14 cellular contexts compared by ENCODE assay signal in the genomic region with DNA sequence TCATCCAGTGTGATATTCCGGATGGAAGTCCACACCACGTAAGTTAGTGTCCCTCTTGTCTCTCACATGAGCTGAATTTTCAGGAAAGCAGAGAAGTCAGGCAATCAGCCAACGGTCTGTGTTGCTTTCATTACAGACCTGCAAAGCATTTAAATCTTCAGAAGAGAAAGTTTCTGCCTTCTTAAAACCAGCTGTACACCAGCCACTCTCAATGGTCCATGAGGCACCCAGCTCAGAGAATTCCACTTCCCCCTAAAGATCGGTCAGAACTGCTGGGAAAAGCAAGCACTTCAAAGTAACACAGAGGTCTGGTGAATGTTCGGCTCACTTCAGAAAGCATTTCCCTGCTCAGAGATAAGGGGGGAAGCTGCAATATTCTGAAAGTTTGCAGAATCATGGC.
DNase-seq lines count a peak whose midpoint lies in the region; ATAC-seq and TF ChIP-seq lines count a peak whose summit lies in the region.
"Had no signal": no experiment of that assay in that cellular context is flagged by ENCODE, and none has a peak within 500 bp of the region (broad histone marks: within the 10 kb centered on the region; RNA-seq: fewer than 3 reads in every experiment).

No MANE protein-coding gene starts in this region.

- peaks cover 8% of the 10 kb centered on the region for H3K9me3 Mint-ChIP-seq in osteocyte (ENCODE audit: unreplicated experiment)
- peaks cover 27% of the 10 kb centered on the region for H3K9me3 Mint-ChIP-seq in CD8-positive, alpha-beta T cell

- H4K20me1 ChIP-seq in IMR-90 (ENCODE audit: insufficient read depth, low read length) = no peaks in the 10 kb centered on the region

- H4K8ac ChIP-seq in IMR-90 (ENCODE audit: low read depth in 2 of 2, low read length in 2 of 2) = no peak overlapping the region

- H3K4me1 ChIP-seq in IMR-90 (ENCODE audit: control insufficient read depth, insufficient read depth, low read length) = 0 out of 2 replicates have a peak, but pooled peaks cover 1% of the 10 kb centered on the region
- H3K4me1 ChIP-seq in heart left ventricle = peaks cover 0 to 31% (median 2%) of the 10 kb centered on the region in 12 donors
- H3K4me1 ChIP-seq in CD8-positive, alpha-beta T cell (ENCODE audit: insufficient read depth, low read length) = no peaks in the 10 kb centered on the region
- H3K4me1 ChIP-seq: pancreas, transverse colon had no signal

- in situ Hi-C loops in IMR-90 (cut with MboI; ENCODE audit: low sequenced_read_pairs) (no loop called here), astrocyte of the spinal cord (cut with HindIII; ENCODE audit: low sequenced_read_pairs) (no loop called here)

- no peaks in the 10 kb centered on the region for H3K79me1 ChIP-seq in IMR-90 (ENCODE audit: low read depth in 1 of 2, low read length in 2 of 2)

- POLR2A ChIA-PET in IMR-90 (lab: Charles Lee; ENCODE audit: unreplicated experiment) = no interaction called here
- POLR2A ChIA-PET in CD8-positive, alpha-beta T cell (lab: Charles Lee) = no interaction called here

- H2BK15ac ChIP-seq in IMR-90 (ENCODE audit: low read depth, low read length) = no peak overlapping the region

- H3K27me3 ChIP-seq in IMR-90 (ENCODE audit: control insufficient read depth, insufficient read depth, low read length) = no peaks in the 10 kb centered on the region
- no peaks in the 10 kb centered on the region for H3K27me3 ChIP-seq in heart left ventricle
- H3K27me3 ChIP-seq in CD8-positive, alpha-beta T cell (ENCODE audit: insufficient read depth, low read length) = no peaks in the 10 kb centered on the region
- H3K27me3 ChIP-seq: pancreas, transverse colon had no signal

- peak overlapping the region; percentile 55 for H3K27ac Mint-ChIP-seq in osteocyte (ENCODE audit: unreplicated experiment)
- H3K27ac Mint-ChIP-seq in CD8-positive, alpha-beta T cell = no peak overlapping the region

- H3K4ac ChIP-seq in IMR-90 (ENCODE audit: low read depth, low read length) = no peak overlapping the region

- H3K4me3 ChIP-seq in IMR-90 (ENCODE audit: insufficient read depth, low read depth, low read length) = no peak overlapping the region
- no peak overlapping the region for H3K4me3 ChIP-seq in astrocyte of the spinal cord (ENCODE audit: low read depth, low read length)
- peak overlapping the region in 1 of 12 donors; percentile 25 for H3K4me3 ChIP-seq in heart left ventricle
- no peak overlapping the region for H3K4me3 ChIP-seq in CD8-positive, alpha-beta T cell (ENCODE audit: low read depth, low read length)
- H3K4me3 ChIP-seq: pancreas, transverse colon had no signal

- TF ChIP-seq POLR2A in IMR-90 (IDR thresholded peaks at IDR 0.05; ENCODE audit: low read depth, low read length) (no peak), heart left ventricle (IDR thresholded peaks at IDR 0.05) (no peak)

- no peak overlapping the region; the same call in 1 of the 2 replicates for H2AK5ac ChIP-seq in IMR-90 (ENCODE audit: low read depth, low read length)

- H3K36me3 ChIP-seq in IMR-90 (ENCODE audit: control insufficient read depth, insufficient read depth, low read length) (no peaks in the 10 kb centered on the region), heart left ventricle (no peaks in the 10 kb centered on the region)
- no peaks in the 10 kb centered on the region for H3K36me3 ChIP-seq in CD8-positive, alpha-beta T cell (ENCODE audit: insufficient read depth, low read length)
- H3K36me3 ChIP-seq: pancreas, transverse colon had no signal

- H3K18ac ChIP-seq in IMR-90 (ENCODE audit: low read depth, low read length) = no peak overlapping the region; the same call in 1 of the 2 replicates

- peaks cover 60% of the 10 kb centered on the region for H3K4me1 Mint-ChIP-seq in osteocyte (ENCODE audit: unreplicated experiment)
- no peaks in the 10 kb centered on the region for H3K4me1 Mint-ChIP-seq in CD8-positive, alpha-beta T cell (ENCODE audit: low read depth)

- H3K27ac ChIP-seq in IMR-90 (ENCODE audit: insufficient read depth, low read length) = no peak overlapping the region
- H3K27ac ChIP-seq in heart left ventricle = peak overlapping the region in 5 of 12 donors; percentile 20 to 48 (median 47)
- no peak overlapping the region for H3K27ac ChIP-seq in CD8-positive, alpha-beta T cell (ENCODE audit: low read depth, low read length)
- H3K27ac ChIP-seq: pancreas had no signal

- no peak overlapping the region for H3K23ac ChIP-seq in IMR-90 (ENCODE audit: low read depth, low read length)

- no peak for TF ChIP-seq RAD21 in IMR-90 (IDR thresholded peaks at IDR 0.05; ENCODE audit: low read length)

- H3K27me3 Mint-ChIP-seq in osteocyte (ENCODE audit: unreplicated experiment) = no peaks in the 10 kb centered on the region
- H3K27me3 Mint-ChIP-seq in CD8-positive, alpha-beta T cell (ENCODE audit: low read depth) = no peaks in the 10 kb centered on the region

- DNase-seq in IMR-90 (no peak), astrocyte of the spinal cord (ENCODE audit: low read depth, low spot score) (peak; percentile 26), heart left ventricle (peak in 1 of 5 donors; percentile 25), osteocyte (ENCODE audit: extremely low spot score, unreplicated experiment) (no peak), NCI-H2196 (lab: John Stamatoyannopoulos, UW; ENCODE audit: unreplicated experiment) (no peak), NCI-H1436 treated with DMSO at 0.1 percent for 48 hours (lab: John Stamatoyannopoulos, UW) (no peak)
- no peak for DNase-seq in CD8-positive, alpha-beta T cell
- DNase-seq: AML-193, cerebellar nuclear complex, DMS53, pancreas, SK-N-SH, transverse colon had no signal

- TF ChIP-seq CTCF in IMR-90 (conservative IDR thresholded peaks at IDR 0.05; ENCODE audit: low read depth, low read length) (no peak), astrocyte of the spinal cord (IDR thresholded peaks at IDR 0.05; ENCODE audit: low read depth, low read length) (no peak), heart left ventricle (IDR thresholded peaks at IDR 0.05) (no peak), osteocyte (IDR thresholded peaks at IDR 0.05) (no peak)
- TF ChIP-seq CTCF in CD8-positive, alpha-beta T cell (IDR thresholded peaks at IDR 0.05) = no peak

- BruUV-seq in IMR-90 (replicated peaks; lab: Mats Ljungman, UMichigan) = no TSS peak

- ATAC-seq in IMR-90 (ENCODE audit: low read depth) = no peak
- ATAC-seq in heart left ventricle = peak in 3 of 4 donors; percentile 64 to 75 (median 69)
- ATAC-seq in HG02884 (IDR thresholded peaks at IDR 0.05; ENCODE audit: unreplicated experiment) = no peak
- ATAC-seq in CD8-positive, alpha-beta T cell = no peak

- no peaks in the 10 kb centered on the region for H3K9me1 ChIP-seq in IMR-90 (ENCODE audit: insufficient read depth, low read length)

- CTCF ChIA-PET in IMR-90 (lab: Yijun Ruan, JAX) = no interaction called here
- CTCF ChIA-PET in CD8-positive, alpha-beta T cell (lab: Charles Lee) = no interaction called here

- WGBS in IMR-90 (ENCODE audit: extremely low coverage in 2 of 2, insufficient read length in 1 of 2), 2 experiments = 0% methylated on average over 1 of the region's 5 CpGs; no CpG with 5 or more reads in 1 of the 2 experiments
- WGBS in heart left ventricle, 4 donors = 7 to 18% (median 13%) methylated on average over 5 of the region's 5 CpGs

- H3K9ac ChIP-seq in IMR-90 (ENCODE audit: low read depth, low read length) = no peak overlapping the region
- H3K9ac ChIP-seq: SK-N-SH had no signal

- H3K4me2 ChIP-seq in IMR-90 (ENCODE audit: low read depth, low read length) = 0 out of 2 replicates have a peak overlapping the region, but pooled peaks have one; percentile 28
- H3K4me2 ChIP-seq: SK-N-SH had no signal

- H3K36me3 Mint-ChIP-seq in osteocyte (ENCODE audit: unreplicated experiment) = no peaks in the 10 kb centered on the region
- no peaks in the 10 kb centered on the region for H3K36me3 Mint-ChIP-seq in CD8-positive, alpha-beta T cell

- H3K9me3 ChIP-seq in IMR-90 (ENCODE audit: control insufficient read depth, insufficient read depth, low read length) = no peaks in the 10 kb centered on the region
- H3K9me3 ChIP-seq in heart left ventricle = peaks cover 0 to 14% (median 0%) of the 10 kb centered on the region in 12 donors
- no peaks in the 10 kb centered on the region for H3K9me3 ChIP-seq in CD8-positive, alpha-beta T cell (ENCODE audit: low read length)
- H3K9me3 ChIP-seq: pancreas, SK-N-SH, transverse colon had no signal

- no peak overlapping the region for H3K4me3 Mint-ChIP-seq in osteocyte (ENCODE audit: unreplicated experiment)
- no peak overlapping the region for H3K4me3 Mint-ChIP-seq in CD8-positive, alpha-beta T cell

- dilution Hi-C loops in IMR-90 (cut with HindIII; ENCODE audit: low sequenced_read_pairs, unreplicated experiment) = no loop called here

- H4K91ac ChIP-seq in IMR-90 (ENCODE audit: insufficient read depth, low read depth, low read length) = no peak overlapping the region

- no peak overlapping the region for H2BK20ac ChIP-seq in IMR-90 (ENCODE audit: low read depth, low read length)

- H3K56ac ChIP-seq in IMR-90 (ENCODE audit: extremely low read depth, insufficient read depth, low read length) = no peak overlapping the region

- H2AFZ ChIP-seq in IMR-90 (replicated peaks; ENCODE audit: low read length, poor library complexity) = peak overlapping the region; percentile 41

- intact Hi-C loops in IMR-90 (cut with micrococcal nuclease) (no loop called here), heart left ventricle (cut with DNase I) (loop anchor here in 1 of 10 donors (10.0 kb wide), 1 partner anchor 56 kb away; no protein-coding TSS in a partner anchor)
- intact Hi-C loops in CD8-positive, alpha-beta T cell (cut with DNase I, micrococcal nuclease) = no loop called here

- no peak overlapping the region for H2AK9ac ChIP-seq in IMR-90 (replicated peaks; ENCODE audit: low read depth, low read length, poor library complexity)

- H3K14ac ChIP-seq in IMR-90 (replicated peaks; ENCODE audit: low read depth, low read length) = peak overlapping the region; percentile 76

- no peak overlapping the region for H2BK120ac ChIP-seq in IMR-90 (ENCODE audit: low read depth, low read length)

- H4K5ac ChIP-seq in IMR-90 (ENCODE audit: low read depth, low read length) = no peak overlapping the region

- H2BK5ac ChIP-seq in IMR-90 (ENCODE audit: low read depth, low read length, poor library complexity, severe bottlenecking) = no peak overlapping the region

TF ChIP-seq in IMR-90, 13 proteins besides CTCF, POLR2A, EP300 and RAD21:
- TF ChIP-seq ELK1 (IDR thresholded peaks at IDR 0.05; ENCODE audit: borderline replicate concordance, low read depth, low read length) = no peak

Comparison
In these comparisons a context has a peak if more than half of its experiments do, and no peak if none do; other contexts are left out.
1. ATAC-seq: peak in heart left ventricle (3 of 4); none in IMR-90 (single experiment), HG02884 (single experiment) and CD8-positive, alpha-beta T cell (single experiment).